Comparison of ENCODE assay signal across 8 cellular contexts in the genomic region with DNA sequence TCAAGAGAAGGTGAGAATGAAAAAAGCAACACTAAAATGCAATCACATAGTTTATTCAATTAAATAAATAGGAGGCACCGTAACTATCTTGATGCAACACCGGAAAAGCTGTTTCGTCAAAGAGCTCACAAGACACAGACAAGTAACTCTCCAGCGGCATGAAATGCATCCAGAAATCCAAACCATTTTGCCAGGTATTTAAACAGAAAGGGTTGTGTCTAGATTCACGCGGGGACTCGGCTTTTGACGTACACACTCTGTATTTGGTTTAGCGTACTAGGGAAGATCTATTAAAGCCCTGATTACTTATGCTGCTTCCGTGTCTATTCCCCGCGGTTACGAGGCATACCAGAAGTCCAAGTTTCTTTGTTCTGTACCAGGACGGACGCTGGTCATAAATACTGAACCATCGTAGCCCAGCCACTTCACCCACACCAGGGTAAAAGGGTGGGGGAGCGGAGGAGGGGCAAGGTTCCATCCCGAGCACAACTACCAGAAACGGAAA. TPM values are rescaled to one million over a fixed set of nuclear protein-coding genes. Genes with fewer than 3 reads are reported as not detected.
A peak's percentile ranks its signal among the peaks of the same experiment; 100 is the strongest.
DNase-seq lines count a peak whose midpoint lies in the region; ATAC-seq lines count a peak whose summit lies in the region.

No MANE protein-coding gene starts in this region.

- peaks cover 21% of the 10 kb centered on the region for H3K36me3 Mint-ChIP-seq in activated CD4-positive, alpha-beta memory T cell treated with anti-CD3 and anti-CD28 coated beads for 36 hours

- CTCF ChIA-PET in activated CD4-positive, alpha-beta memory T cell treated with anti-CD3 and anti-CD28 coated beads for 36 hours (lab: Charles Lee): interaction anchor here (0.9 to 1.2 kb wide), 2 partner anchors 156 to 229 kb away, joined by 3 to 5 read pairs; no protein-coding TSS in a partner anchor

- peak overlapping the region; percentile 100 for H3K4me3 ChIP-seq in neuron (ENCODE audit: low read length)

- H3K36me3 ChIP-seq in neuron (ENCODE audit: insufficient read depth, low read length): peaks cover 7% of the 10 kb centered on the region

- DNase-seq in AML-193 (lab: John Stamatoyannopoulos, UW): peak; percentile 50 to 55
- DNase-seq in LHCN-M2 (ENCODE audit: low read depth): peak; percentile 51
- no peak for DNase-seq in activated CD4-positive, alpha-beta memory T cell treated with anti-CD3 and anti-CD28 coated beads for 36 hours
- peak; percentile 80 for DNase-seq in fibroblast of gingiva (ENCODE audit: low read depth)
- no peak for DNase-seq in NCI-H69 (lab: John Stamatoyannopoulos, UW)

- intact Hi-C loops in activated CD4-positive, alpha-beta memory T cell treated with anti-CD3 and anti-CD28 coated beads for 36 hours (cut with micrococcal nuclease): loop anchor here (1.0 to 10.0 kb wide), 7 partner anchors 98 to 916 kb away; a partner anchor contains a TSS

- peaks cover 46% of the 10 kb centered on the region for H3K4me1 Mint-ChIP-seq in activated CD4-positive, alpha-beta memory T cell treated with anti-CD3 and anti-CD28 coated beads for 36 hours (ENCODE audit: low read depth)

- no peaks in the 10 kb centered on the region for H3K27me3 ChIP-seq in neuron (ENCODE audit: insufficient read depth, low read length)

- H3K4me3 Mint-ChIP-seq in activated CD4-positive, alpha-beta memory T cell treated with anti-CD3 and anti-CD28 coated beads for 36 hours: peak overlapping the region; percentile 90

- ATAC-seq in GM18502 (IDR thresholded peaks at IDR 0.05; ENCODE audit: poor library complexity, unreplicated experiment): peak; percentile 13
- no peak for ATAC-seq in HG03571 (IDR thresholded peaks at IDR 0.05; ENCODE audit: unreplicated experiment)

- H3K9me3 ChIP-seq in neuron (ENCODE audit: low read length): no peaks in the 10 kb centered on the region

- peak overlapping the region; percentile 93 for H3K27ac Mint-ChIP-seq in activated CD4-positive, alpha-beta memory T cell treated with anti-CD3 and anti-CD28 coated beads for 36 hours

- no peaks in the 10 kb centered on the region for H3K9me3 Mint-ChIP-seq in activated CD4-positive, alpha-beta memory T cell treated with anti-CD3 and anti-CD28 coated beads for 36 hours

- peak overlapping the region; percentile 48 for H2AFZ ChIP-seq in neuron (ENCODE audit: low read depth, low read length)

- no peaks in the 10 kb centered on the region for H3K27me3 Mint-ChIP-seq in activated CD4-positive, alpha-beta memory T cell treated with anti-CD3 and anti-CD28 coated beads for 36 hours

- POLR2A ChIA-PET in activated CD4-positive, alpha-beta memory T cell treated with anti-CD3 and anti-CD28 coated beads for 36 hours (lab: Charles Lee): interaction anchor here (0.6 to 1.1 kb wide), 2 partner anchors 31 to 832 kb away, joined by 3 to 4 read pairs; a partner anchor contains a TSS

- peaks cover 12% of the 10 kb centered on the region for H3K4me1 ChIP-seq in neuron (ENCODE audit: insufficient read depth, low read length)

RNA-seq across cellular contexts. Expression of a gene that starts 0.7 kb away (rescaled TPM):
- total RNA-seq in LHCN-M2 (2014; rRNA removed): 158 and 229 TPM in 2 replicates
- polyA plus RNA-seq in LHCN-M2 (2012): 25.5 TPM
- total RNA-seq in activated CD4-positive, alpha-beta memory T cell treated with anti-CD3 and anti-CD28 coated beads for 36 hours: 10 to 100 TPM; 55.2 to 58.0 TPM

RNA-seq across cellular contexts. Expression of a gene that starts 31.1 kb away (rescaled TPM):
- 73.8 and 90.3 TPM in 2 replicates for total RNA-seq in LHCN-M2 (2014; rRNA removed)
- polyA plus RNA-seq in LHCN-M2 (2012): 108 TPM
- 100 to 1,000 TPM; 165 to 167 TPM for total RNA-seq in activated CD4-positive, alpha-beta memory T cell treated with anti-CD3 and anti-CD28 coated beads for 36 hours

Comparison
In these comparisons a context has a peak if more than half of its experiments do, and no peak if none do; other contexts are left out.
1. DNase-seq: peak in AML-193 (2 of 2), LHCN-M2 (single experiment) and fibroblast of gingiva (single experiment); none in activated CD4-positive, alpha-beta memory T cell treated with anti-CD3 and anti-CD28 coated beads for 36 hours (single experiment) and NCI-H69 (single experiment).